Comparison of ENCODE assay signal across 8 cellular contexts in genomic region chr5:77210091-77211012, GRCh38. TPM values are rescaled to one million over a fixed set of nuclear protein-coding genes. Genes with fewer than 3 reads are reported as not detected.
DNase-seq lines count a peak whose midpoint lies in the region; ATAC-seq and TF ChIP-seq lines count a peak whose summit lies in the region.

A gene with protein sequence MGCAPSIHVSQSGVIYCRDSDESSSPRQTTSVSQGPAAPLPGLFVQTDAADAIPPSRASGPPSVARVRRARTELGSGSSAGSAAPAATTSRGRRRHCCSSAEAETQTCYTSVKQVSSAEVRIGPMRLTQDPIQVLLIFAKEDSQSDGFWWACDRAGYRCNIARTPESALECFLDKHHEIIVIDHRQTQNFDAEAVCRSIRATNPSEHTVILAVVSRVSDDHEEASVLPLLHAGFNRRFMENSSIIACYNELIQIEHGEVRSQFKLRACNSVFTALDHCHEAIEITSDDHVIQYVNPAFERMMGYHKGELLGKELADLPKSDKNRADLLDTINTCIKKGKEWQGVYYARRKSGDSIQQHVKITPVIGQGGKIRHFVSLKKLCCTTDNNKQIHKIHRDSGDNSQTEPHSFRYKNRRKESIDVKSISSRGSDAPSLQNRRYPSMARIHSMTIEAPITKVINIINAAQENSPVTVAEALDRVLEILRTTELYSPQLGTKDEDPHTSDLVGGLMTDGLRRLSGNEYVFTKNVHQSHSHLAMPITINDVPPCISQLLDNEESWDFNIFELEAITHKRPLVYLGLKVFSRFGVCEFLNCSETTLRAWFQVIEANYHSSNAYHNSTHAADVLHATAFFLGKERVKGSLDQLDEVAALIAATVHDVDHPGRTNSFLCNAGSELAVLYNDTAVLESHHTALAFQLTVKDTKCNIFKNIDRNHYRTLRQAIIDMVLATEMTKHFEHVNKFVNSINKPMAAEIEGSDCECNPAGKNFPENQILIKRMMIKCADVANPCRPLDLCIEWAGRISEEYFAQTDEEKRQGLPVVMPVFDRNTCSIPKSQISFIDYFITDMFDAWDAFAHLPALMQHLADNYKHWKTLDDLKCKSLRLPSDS (plus strand): TSS chr5:77210680. CDS start chr5:77210926, 246 bp downstream.

- H3K4me3 Mint-ChIP-seq in stimulated activated naive CD8-positive, alpha-beta T cell treated with anti-CD3 and anti-CD28 coated beads, Interleukin-15, amount 100 ng/mL, for 72 hours = peak within 1 kb of the TSS; percentile 75 to 79

- TF ChIP-seq CTCF in GM20000 (IDR thresholded peaks at IDR 0.05; ENCODE audit: extremely low read depth, missing control alignments) = no peak

- ATAC-seq in left lobe of liver (peak; percentile 61), HG03095 (IDR thresholded peaks at IDR 0.05; ENCODE audit: unreplicated experiment) (no peak), HG03045 (IDR thresholded peaks at IDR 0.05; ENCODE audit: unreplicated experiment) (no peak)
- ATAC-seq in stimulated activated naive CD8-positive, alpha-beta T cell treated with anti-CD3 and anti-CD28 coated beads, Interleukin-15, amount 100 ng/mL, for 72 hours = peak; percentile 70

- no peaks in the 10 kb centered on the region for H3K9me3 Mint-ChIP-seq in stimulated activated naive CD8-positive, alpha-beta T cell treated with anti-CD3 and anti-CD28 coated beads, Interleukin-15, amount 100 ng/mL, for 72 hours

- peak within 1 kb of the TSS in 1 of 2 donors; percentile 57 for H3K27ac Mint-ChIP-seq in stimulated activated naive CD8-positive, alpha-beta T cell treated with anti-CD3 and anti-CD28 coated beads, Interleukin-15, amount 100 ng/mL, for 72 hours

- peaks cover 81% of the 10 kb centered on the region for H3K27me3 Mint-ChIP-seq in stimulated activated naive CD8-positive, alpha-beta T cell treated with anti-CD3 and anti-CD28 coated beads, Interleukin-15, amount 100 ng/mL, for 72 hours

- peaks cover 19% of the 10 kb centered on the region for H3K4me1 Mint-ChIP-seq in stimulated activated naive CD8-positive, alpha-beta T cell treated with anti-CD3 and anti-CD28 coated beads, Interleukin-15, amount 100 ng/mL, for 72 hours

- peak; percentile 34 for DNase-seq in 8988T
- peak; percentile 57 for DNase-seq in GM20000 (ENCODE audit: low spot score)
- peak; percentile 30 for DNase-seq in astrocyte of the hippocampus (ENCODE audit: low read depth, low spot score)
- DNase-seq in left lobe of liver (ENCODE audit: low spot score) = no peak
- DNase-seq in stimulated activated naive CD8-positive, alpha-beta T cell treated with anti-CD3 and anti-CD28 coated beads, Interleukin-15, amount 100 ng/mL, for 72 hours = peak; percentile 15 to 25
- no peak for DNase-seq in T1000 (lab: John Stamatoyannopoulos, UW)

RNA-seq across cellular contexts. Expression of the gene that starts here (rescaled TPM):
- 5.5 TPM for total RNA-seq in left lobe of liver

Comparison
In these comparisons a context has a peak if more than half of its experiments do, and no peak if none do; other contexts are left out.
1. DNase-seq: peak in 8988T (single experiment), GM20000 (single experiment), astrocyte of the hippocampus (single experiment) and stimulated activated naive CD8-positive, alpha-beta T cell treated with anti-CD3 and anti-CD28 coated beads, Interleukin-15, amount 100 ng/mL, for 72 hours (2 of 2); none in left lobe of liver (single experiment) and T1000 (single experiment).
2. ATAC-seq: peak in left lobe of liver (single experiment) and stimulated activated naive CD8-positive, alpha-beta T cell treated with anti-CD3 and anti-CD28 coated beads, Interleukin-15, amount 100 ng/mL, for 72 hours (single experiment); none in HG03095 (single experiment) and HG03045 (single experiment).